Comparison of ENCODE assay signal across 8 cellular contexts in genomic region chr15:78212546-78213424, GRCh38. TPM values are rescaled to one million over a fixed set of nuclear protein-coding genes. Genes with fewer than 3 reads are reported as not detected.
DNase-seq lines count a peak whose midpoint lies in the region; FAIRE-seq and TF ChIP-seq lines count a peak whose summit lies in the region.

No MANE protein-coding gene starts in this region.

- H3K4me3 ChIP-seq in HUES48 (ENCODE audit: low read depth, low read length) (no peak overlapping the region), suprapubic skin (peak overlapping the region; percentile 13)

- H3K9ac ChIP-seq in HUES48 (ENCODE audit: low read depth, low read length) = no peak overlapping the region

- H3K4me1 ChIP-seq in HUES48 (ENCODE audit: control insufficient read depth, insufficient read depth, low read length) (no peaks in the 10 kb centered on the region), suprapubic skin (peaks cover 93% of the 10 kb centered on the region)

- FAIRE-seq in GM19239 (lab: Jason Lieb, UNC) = no peak

- H3K9me3 ChIP-seq in HUES48 (ENCODE audit: control insufficient read depth, insufficient read depth, low read length) (no peaks in the 10 kb centered on the region), suprapubic skin (no peaks in the 10 kb centered on the region)

- TF ChIP-seq EP300 in suprapubic skin (IDR thresholded peaks at IDR 0.05) = no peak

- H3K36me3 ChIP-seq in HUES48 (ENCODE audit: control insufficient read depth, insufficient read depth, low read length) = no peaks in the 10 kb centered on the region
- H3K36me3 ChIP-seq in suprapubic skin = no peaks in the 10 kb centered on the region

- no peak for TF ChIP-seq CTCF in suprapubic skin (IDR thresholded peaks at IDR 0.05)

- peak overlapping the region; percentile 38 for H3K27ac ChIP-seq in HUES48 (ENCODE audit: low read depth, low read length)
- peak overlapping the region; percentile 86 for H3K27ac ChIP-seq in angular gyrus (ENCODE audit: low read depth, low read length)
- peak overlapping the region; percentile 79 for H3K27ac ChIP-seq in suprapubic skin

- WGBS in suprapubic skin = 61% methylated on average over 11 of the region's 17 CpGs

- H3K27me3 ChIP-seq in HUES48 (ENCODE audit: control insufficient read depth, insufficient read depth, low read length) (no peaks in the 10 kb centered on the region), suprapubic skin (no peaks in the 10 kb centered on the region)

- no peak for TF ChIP-seq POLR2A in suprapubic skin (IDR thresholded peaks at IDR 0.05)

- peak; percentile 89 for DNase-seq in hepatic stellate cell (ENCODE audit: low spot score)
- DNase-seq in suprapubic skin (ENCODE audit: low spot score in 2 of 2) = peak; percentile 79 to 83
- no peak for DNase-seq in stimulated activated naive CD4-positive, alpha-beta T cell treated with Interleukin-2 at 50 U/mL for 16 hours (lab: John Stamatoyannopoulos, UW)
- DNase-seq in T-helper 1 cell = no peak
- no peak for DNase-seq in midbrain (lab: John Stamatoyannopoulos, UW)
- no peak for DNase-seq in GM19239 (ENCODE audit: insufficient read length, low spot score)

RNA-seq across cellular contexts. Expression of gene ACSBG1, which starts 21.6 kb away (rescaled TPM):
- total RNA-seq in suprapubic skin = 100 to 1,000 TPM in 2 of 4 donors, 10 to 100 TPM in 2; 61.8 to 375 (median 102) TPM

RNA-seq across cellular contexts. Expression of gene DNAJA4, which starts 51.6 kb away (rescaled TPM):
- total RNA-seq in suprapubic skin = 100 to 1,000 TPM in 1 of 4 donors, 10 to 100 TPM in 3; 42.8 to 115 (median 58.7) TPM

Comparison
In these comparisons a context has a peak if more than half of its experiments do, and no peak if none do; other contexts are left out.
1. DNase-seq: peak in hepatic stellate cell (single experiment) and suprapubic skin (2 of 2); none in stimulated activated naive CD4-positive, alpha-beta T cell treated with Interleukin-2 at 50 U/mL for 16 hours (single experiment), T-helper 1 cell (0 of 5), midbrain (single experiment) and GM19239 (single experiment).
2. Peak in every context shown above with its lines, with median percentiles within 50 percentile points of each other: H3K27ac ChIP-seq.